17 cellular contexts compared by ENCODE assay signal in the genomic region with DNA sequence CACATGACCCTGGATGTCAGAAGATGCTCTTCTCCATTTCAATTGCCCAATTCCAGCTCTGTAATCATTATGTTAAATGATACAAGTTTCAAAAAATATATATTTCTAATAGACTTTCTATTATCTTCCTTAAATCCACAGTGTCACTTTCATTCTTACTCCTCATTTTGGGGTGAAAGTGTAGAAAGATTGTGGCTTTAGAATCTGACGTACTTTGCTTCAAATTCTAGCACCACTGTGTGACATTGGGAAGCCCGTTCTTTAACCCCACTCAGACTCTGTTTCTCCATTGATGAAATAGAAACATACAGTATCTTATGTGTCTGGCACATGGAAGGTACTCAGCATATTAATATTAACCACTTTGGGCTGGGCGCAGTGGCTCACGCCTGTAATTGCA.
A peak's percentile ranks its signal among the peaks of the same experiment; 100 is the strongest.
DNase-seq lines count a peak whose midpoint lies in the region; ATAC-seq and TF ChIP-seq lines count a peak whose summit lies in the region.
"Had no signal": no experiment of that assay in that cellular context is flagged by ENCODE, and none has a peak within 500 bp of the region (broad histone marks: within the 10 kb centered on the region; RNA-seq: fewer than 3 reads in every experiment).

No MANE protein-coding gene starts in this region.

- H3K36me3 ChIP-seq in tibial artery: peaks cover 0 to 4% (median 0%) of the 10 kb centered on the region in 3 donors

- H3K9me3 ChIP-seq in T-helper 17 cell (ENCODE audit: control insufficient read depth, low read length, poor library complexity, severe bottlenecking) (no peaks in the 10 kb centered on the region), tibial artery (no peaks in the 10 kb centered on the region)

- H3K27me3 ChIP-seq in tibial artery: no peaks in the 10 kb centered on the region

- peaks cover 46 to 61% of the 10 kb centered on the region in 2 donors for H3K4me1 Mint-ChIP-seq in natural killer cell treated with Interleukin-12 subunit alpha and Interleukin-12 subunit beta and Interleukin-15 and Interleukin-18, amount 100 ng/mL, for 72 hours (ENCODE audit: low read depth in 2 of 2)
- peaks cover 51 to 72% of the 10 kb centered on the region in 2 donors for H3K4me1 Mint-ChIP-seq in natural killer cell
- peaks cover 60% of the 10 kb centered on the region for H3K4me1 Mint-ChIP-seq in T-helper 17 cell
- peaks cover 93% of the 10 kb centered on the region for H3K4me1 Mint-ChIP-seq in dendritic cell treated with granulocyte-macrophage colony-stimulating factor and Interleukin-4, amounts not matched to agents 40 ng/mL and 50 ng/mL, for 4 days (ENCODE audit: low read depth)

- peak overlapping the region; percentile 58 to 88 for H3K27ac Mint-ChIP-seq in natural killer cell treated with Interleukin-12 subunit alpha and Interleukin-12 subunit beta and Interleukin-15 and Interleukin-18, amount 100 ng/mL, for 72 hours
- H3K27ac Mint-ChIP-seq in natural killer cell: peak overlapping the region in 1 of 2 donors; percentile 70
- H3K27ac Mint-ChIP-seq in T-helper 17 cell: peak overlapping the region; percentile 98
- peak overlapping the region; percentile 84 for H3K27ac Mint-ChIP-seq in dendritic cell treated with granulocyte-macrophage colony-stimulating factor and Interleukin-4, amounts not matched to agents 40 ng/mL and 50 ng/mL, for 4 days

- no peak for DNase-seq in natural killer cell treated with Interleukin-12 subunit alpha and Interleukin-12 subunit beta and Interleukin-15 and Interleukin-18, amount 100 ng/mL, for 72 hours (ENCODE audit: low spot score)
- DNase-seq in natural killer cell: no peak
- DNase-seq in T-helper 17 cell: no peak
- DNase-seq in tibial artery: no peak
- DNase-seq in NCI-H774 (lab: John Stamatoyannopoulos, UW): no peak
- DNase-seq in amygdala (lab: John Stamatoyannopoulos, UW): no peak
- DNase-seq: activated CD4-positive, alpha-beta T cell treated with anti-CD3 and anti-CD28 coated beads for 4 hours; hippocampal formation; left colon; NCI-H1436 treated with DMSO at 0.1 percent for 48 hours; NCI-H524; stimulated activated CD4-positive, alpha-beta T cell treated with anti-CD3 and anti-CD28 coated beads, Interleukin-1b, Interleukin-23, amount 100 ng/mL, for 48 hours; stimulated activated CD8-positive, alpha-beta memory T cell treated with anti-CD3 and anti-CD28 coated beads, Interleukin-4, amount 100 ng/mL, for 48 hours had no signal

- H3K9me3 Mint-ChIP-seq in natural killer cell treated with Interleukin-12 subunit alpha and Interleukin-12 subunit beta and Interleukin-15 and Interleukin-18, amount 100 ng/mL, for 72 hours: no peaks in the 10 kb centered on the region
- no peaks in the 10 kb centered on the region for H3K9me3 Mint-ChIP-seq in natural killer cell
- H3K9me3 Mint-ChIP-seq in dendritic cell treated with granulocyte-macrophage colony-stimulating factor and Interleukin-4, amounts not matched to agents 40 ng/mL and 50 ng/mL, for 4 days: no peaks in the 10 kb centered on the region

- peak in 1 of 2 donors; percentile 59 for ATAC-seq in natural killer cell treated with Interleukin-12 subunit alpha and Interleukin-12 subunit beta and Interleukin-15 and Interleukin-18, amount 100 ng/mL, for 72 hours
- ATAC-seq in natural killer cell (no peak), T-helper 17 cell (no peak), GM19455 (IDR thresholded peaks at IDR 0.05; ENCODE audit: unreplicated experiment) (no peak)
- ATAC-seq: HepG2, left colon had no signal

- H3K4me3 ChIP-seq in tibial artery: no peak overlapping the region
- H3K4me3 ChIP-seq: coronary artery had no signal

- H3K36me3 Mint-ChIP-seq in natural killer cell treated with Interleukin-12 subunit alpha and Interleukin-12 subunit beta and Interleukin-15 and Interleukin-18, amount 100 ng/mL, for 72 hours: no peaks in the 10 kb centered on the region
- no peaks in the 10 kb centered on the region for H3K36me3 Mint-ChIP-seq in natural killer cell
- peaks cover 3% of the 10 kb centered on the region for H3K36me3 Mint-ChIP-seq in T-helper 17 cell (ENCODE audit: low read depth)
- peaks cover 87% of the 10 kb centered on the region for H3K36me3 Mint-ChIP-seq in dendritic cell treated with granulocyte-macrophage colony-stimulating factor and Interleukin-4, amounts not matched to agents 40 ng/mL and 50 ng/mL, for 4 days (ENCODE audit: low read depth)

- TF ChIP-seq CTCF in natural killer cell (IDR thresholded peaks at IDR 0.05): no peak
- no peak for TF ChIP-seq CTCF in tibial artery (IDR thresholded peaks at IDR 0.05)

- peaks cover 0 to 87% (median 57%) of the 10 kb centered on the region in 4 donors for H3K4me1 ChIP-seq in tibial artery

- intact Hi-C loops in natural killer cell (cut with micrococcal nuclease) (no loop called here), tibial artery (cut with DNase I; ENCODE audit: low total_unique reads) (no loop called here)
- intact Hi-C loops in dendritic cell treated with granulocyte-macrophage colony-stimulating factor and Interleukin-4, amounts not matched to agents 40 ng/mL and 50 ng/mL, for 4 days (cut with micrococcal nuclease): no loop called here

- H3K27me3 Mint-ChIP-seq in natural killer cell treated with Interleukin-12 subunit alpha and Interleukin-12 subunit beta and Interleukin-15 and Interleukin-18, amount 100 ng/mL, for 72 hours: no peaks in the 10 kb centered on the region
- H3K27me3 Mint-ChIP-seq in natural killer cell (ENCODE audit: low read depth in 2 of 2): no peaks in the 10 kb centered on the region
- H3K27me3 Mint-ChIP-seq in T-helper 17 cell: no peaks in the 10 kb centered on the region
- H3K27me3 Mint-ChIP-seq in dendritic cell treated with granulocyte-macrophage colony-stimulating factor and Interleukin-4, amounts not matched to agents 40 ng/mL and 50 ng/mL, for 4 days: no peaks in the 10 kb centered on the region

- H3K4me3 Mint-ChIP-seq in natural killer cell treated with Interleukin-12 subunit alpha and Interleukin-12 subunit beta and Interleukin-15 and Interleukin-18, amount 100 ng/mL, for 72 hours: peak overlapping the region; percentile 70
- H3K4me3 Mint-ChIP-seq in natural killer cell (no peak overlapping the region), T-helper 17 cell (peak overlapping the region; percentile 80)
- no peak overlapping the region for H3K4me3 Mint-ChIP-seq in dendritic cell treated with granulocyte-macrophage colony-stimulating factor and Interleukin-4, amounts not matched to agents 40 ng/mL and 50 ng/mL, for 4 days

- H3K27ac ChIP-seq in tibial artery: peak overlapping the region; percentile 55 to 76
- H3K27ac ChIP-seq: coronary artery had no signal

Comparison
In these comparisons a context has a peak if more than half of its experiments do, and no peak if none do; other contexts are left out.
1. H3K4me3 Mint-ChIP-seq: peak in natural killer cell treated with Interleukin-12 subunit alpha and Interleukin-12 subunit beta and Interleukin-15 and Interleukin-18, amount 100 ng/mL, for 72 hours (single experiment) and T-helper 17 cell (single experiment); none in natural killer cell (single experiment) and dendritic cell treated with granulocyte-macrophage colony-stimulating factor and Interleukin-4, amounts not matched to agents 40 ng/mL and 50 ng/mL, for 4 days (single experiment).